23 cellular contexts compared by ENCODE assay signal in genomic region chr7:121342631-121343030, GRCh38. TPM values are rescaled to one million over a fixed set of nuclear protein-coding genes. Genes with fewer than 3 reads are reported as not detected.
"Had no signal": no experiment of that assay in that cellular context is flagged by ENCODE, and none has a peak within 500 bp of the region (broad histone marks: within the 10 kb centered on the region; RNA-seq: fewer than 3 reads in every experiment).

No MANE protein-coding gene starts in this region.

- H3K36me3 ChIP-seq: thoracic aorta, transverse colon had no signal

- H3K27me3 Mint-ChIP-seq: central memory CD8-positive, alpha-beta T cell; naive thymus-derived CD4-positive, alpha-beta T cell; stimulated activated naive CD8-positive, alpha-beta T cell treated with anti-CD3 and anti-CD28 coated beads, Interleukin-15, Interleukin-2, amounts not matched to agents 100 ng/mL and 50 ng/mL, for 24 hours had no signal

- ATAC-seq: gastroesophageal sphincter; left ventricle myocardium superior; naive thymus-derived CD4-positive, alpha-beta T cell had no signal

- H3K27ac Mint-ChIP-seq: stimulated activated naive CD8-positive, alpha-beta T cell treated with anti-CD3 and anti-CD28 coated beads, Interleukin-15, Interleukin-2, amounts not matched to agents 100 ng/mL and 50 ng/mL, for 24 hours had no signal

- H3K4me3 Mint-ChIP-seq: central memory CD8-positive, alpha-beta T cell; naive thymus-derived CD4-positive, alpha-beta T cell; stimulated activated naive CD8-positive, alpha-beta T cell treated with anti-CD3 and anti-CD28 coated beads, Interleukin-15, Interleukin-2, amounts not matched to agents 100 ng/mL and 50 ng/mL, for 24 hours had no signal

- H3K4me3 ChIP-seq: dorsolateral prefrontal cortex, esophagus squamous epithelium, gastroesophageal sphincter, sigmoid colon, skin epidermis, thoracic aorta, transverse colon had no signal

- DNase-seq: cortex of kidney; dorsolateral prefrontal cortex; effector memory CD4-positive, alpha-beta T cell; esophagus squamous epithelium; glutamatergic neuron; left ventricle myocardium superior; naive thymus-derived CD4-positive, alpha-beta T cell; posterior cingulate gyrus; sigmoid colon; stimulated activated CD4-positive, alpha-beta T cell treated with anti-CD3 and anti-CD28 coated beads, Interleukin-2, amount 100 ng/mL, for 24 hours; stimulated activated CD4-positive, alpha-beta T cell treated with anti-CD3 and anti-CD28 coated beads, Interleukin-4, amount 100 ng/mL, for 4 hours; transverse colon had no signal

- H3K27ac ChIP-seq: dorsolateral prefrontal cortex, esophagus squamous epithelium, gastroesophageal sphincter, sigmoid colon, skin epidermis, thoracic aorta, transverse colon had no signal

- H3K9me3 ChIP-seq: esophagus squamous epithelium, gastroesophageal sphincter, sigmoid colon, thoracic aorta, transverse colon had no signal

- H3K9me3 Mint-ChIP-seq: central memory CD8-positive, alpha-beta T cell; naive thymus-derived CD4-positive, alpha-beta T cell; stimulated activated naive CD8-positive, alpha-beta T cell treated with anti-CD3 and anti-CD28 coated beads, Interleukin-15, Interleukin-2, amounts not matched to agents 100 ng/mL and 50 ng/mL, for 24 hours had no signal

- H3K27me3 ChIP-seq: esophagus squamous epithelium, gastroesophageal sphincter, sigmoid colon, transverse colon had no signal

- H3K4me1 ChIP-seq: esophagus squamous epithelium had no signal

- H3K4me1 Mint-ChIP-seq: central memory CD8-positive, alpha-beta T cell; naive thymus-derived CD4-positive, alpha-beta T cell had no signal

RNA-seq across cellular contexts. Expression of gene WNT16, which starts 13.8 kb away (rescaled TPM):
- total RNA-seq: epithelial cell of proximal tubule; left ventricle myocardium superior; lung microvascular endothelial cell; mesenteric fat pad; naive thymus-derived CD4-positive, alpha-beta T cell; pulmonary artery endothelial cell; thoracic aorta had no signal
- polyA plus RNA-seq: keratinocyte; naive thymus-derived CD4-positive, alpha-beta T cell; neural cell had no signal
